In the genomic region with DNA sequence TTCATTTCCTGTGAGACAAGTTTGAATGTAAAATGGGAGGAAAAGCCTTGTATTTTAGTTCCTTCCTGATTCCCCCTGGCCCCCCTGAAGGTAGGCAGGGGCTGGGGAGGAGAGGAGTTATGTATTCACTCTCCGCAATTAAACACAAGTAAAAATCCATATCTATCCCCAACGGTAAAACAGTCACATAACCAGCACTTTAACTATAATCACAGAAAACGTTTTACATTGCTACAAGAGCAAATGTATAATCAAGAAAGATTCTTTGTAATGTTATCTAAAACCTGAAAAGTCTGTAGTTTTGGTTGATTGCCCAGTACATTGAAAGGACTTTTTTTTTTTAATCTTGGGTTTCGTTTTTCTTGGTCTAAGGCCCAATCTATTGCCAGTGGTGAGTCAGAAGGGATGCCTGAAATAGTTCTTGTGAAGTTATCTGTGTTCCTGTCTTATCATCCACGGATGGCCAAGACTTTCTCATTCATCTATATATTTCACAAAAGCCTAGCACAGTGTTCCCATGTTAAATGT, we compare ENCODE assay signal across 9 cellular contexts. TPM values are rescaled to one million over a fixed set of nuclear protein-coding genes. Genes with fewer than 3 reads are reported as not detected.
DNase-seq lines count a peak whose midpoint lies in the region; ATAC-seq, FAIRE-seq and TF ChIP-seq lines count a peak whose summit lies in the region.
"Had no signal": no experiment of that assay in that cellular context is flagged by ENCODE, and none has a peak within 500 bp of the region (broad histone marks: within the 10 kb centered on the region; RNA-seq: fewer than 3 reads in every experiment).

No MANE protein-coding gene starts in this region.

- H2AFZ ChIP-seq in endothelial cell of umbilical vein (ENCODE audit: low read depth, low read length), result peak overlapping the region; percentile 66

- no peaks in the 10 kb centered on the region for H3K27me3 ChIP-seq in endothelial cell of umbilical vein (ENCODE audit: control insufficient read depth in 2 of 2, insufficient read depth in 2 of 2, low read length in 2 of 2)

- intact Hi-C loops in endothelial cell of umbilical vein (cut with micrococcal nuclease), result loop anchor here (1.0 to 5.0 kb wide), 5 partner anchors 34 to 350 kb away; partner anchors contain the start of genes CCNYL1, CREB1, METTL21A and PLEKHM3

- no peaks in the 10 kb centered on the region for H3K36me3 ChIP-seq in endothelial cell of umbilical vein (ENCODE audit: control insufficient read depth in 2 of 2, extremely low read depth in 1 of 2, insufficient read depth in 2 of 2, low read length in 2 of 2)

- peaks cover 17% of the 10 kb centered on the region for H3K4me1 ChIP-seq in endothelial cell of umbilical vein (ENCODE audit: control insufficient read depth, extremely low read depth, insufficient read depth, low read length)

- H3K36me3 Mint-ChIP-seq in activated naive CD4-positive, alpha-beta T cell treated with anti-CD3 and anti-CD28 coated beads, Interleukin-2, amount 50 U/mL, for 72 hours, result no peaks in the 10 kb centered on the region

- peak overlapping the region; percentile 76 for H3K9ac ChIP-seq in endothelial cell of umbilical vein (replicated peaks; ENCODE audit: extremely low read depth, insufficient read depth, low read length)

- H3K79me2 ChIP-seq in endothelial cell of umbilical vein (ENCODE audit: control insufficient read depth, insufficient read depth, low read length), result no peaks in the 10 kb centered on the region

- FAIRE-seq in endothelial cell of umbilical vein (lab: Jason Lieb, UNC), result no peak

- BruUV-seq in endothelial cell of umbilical vein (replicated peaks; lab: Mats Ljungman, UMichigan), result no TSS peak

- POLR2A ChIA-PET in endothelial cell of umbilical vein (lab: Charles Lee), result interaction anchor here (0.6 kb wide), 1 partner anchor 76 kb away, joined by 6 read pairs; no protein-coding TSS in a partner anchor

- no peaks in the 10 kb centered on the region for H3K9me3 ChIP-seq in endothelial cell of umbilical vein (replicated peaks; ENCODE audit: control insufficient read depth, insufficient read depth, low read length)

- H4K20me1 ChIP-seq in endothelial cell of umbilical vein (replicated peaks; ENCODE audit: control insufficient read depth, extremely low read depth, insufficient read depth, low read length), result no peaks in the 10 kb centered on the region

- TF ChIP-seq POLR2A in endothelial cell of umbilical vein (IDR thresholded peaks at IDR 0.05; ENCODE audit: low read depth, low read length), result peak; percentile 24

- dilution Hi-C loops in endothelial cell of umbilical vein (cut with MboI; ENCODE audit: extremely low pct_ligation_motif_present, low sequenced_read_pairs), result no loop called here

- peak overlapping the region; percentile 16 to 70 (median 29) for H3K4me3 ChIP-seq in endothelial cell of umbilical vein (replicated peaks in 1 of 3; ENCODE audit: insufficient read depth in 1 of 3, low read depth in 1 of 3, low read length in 3 of 3)

- peak overlapping the region; percentile 97 for H3K4me2 ChIP-seq in endothelial cell of umbilical vein (ENCODE audit: insufficient read depth, low read length)

- peak overlapping the region; percentile 94 for H3K27ac ChIP-seq in endothelial cell of umbilical vein (ENCODE audit: insufficient read depth, low read depth, low read length)

- no peaks in the 10 kb centered on the region for H3K9me1 ChIP-seq in endothelial cell of umbilical vein (replicated peaks; ENCODE audit: control insufficient read depth, extremely low read depth, insufficient read depth, low read length)

- H3K9me3 Mint-ChIP-seq in activated naive CD4-positive, alpha-beta T cell treated with anti-CD3 and anti-CD28 coated beads, Interleukin-2, amount 50 U/mL, for 72 hours, result no peaks in the 10 kb centered on the region

- peak overlapping the region in 1 of 2 donors; percentile 9 for H3K27ac Mint-ChIP-seq in activated naive CD4-positive, alpha-beta T cell treated with anti-CD3 and anti-CD28 coated beads, Interleukin-2, amount 50 U/mL, for 72 hours

- CTCF ChIA-PET in endothelial cell of umbilical vein (lab: Charles Lee), result interaction anchor here (0.5 to 3.4 kb wide), 8 partner anchors 15 to 364 kb away, joined by 3 to 16 read pairs (median 4); no protein-coding TSS in a partner anchor

- no peak for TF ChIP-seq CTCF in endothelial cell of umbilical vein (IDR thresholded peaks at IDR 0.05; ENCODE audit: extremely low read depth in 1 of 2, insufficient read depth in 1 of 2, low read depth in 1 of 2, low read length in 2 of 2)

- peak; percentile 86 for ATAC-seq in GM18511 (IDR thresholded peaks at IDR 0.05; ENCODE audit: unreplicated experiment)
- ATAC-seq in activated naive CD4-positive, alpha-beta T cell treated with anti-CD3 and anti-CD28 coated beads, Interleukin-2, amount 50 U/mL, for 72 hours, result no peak

- peak; percentile 82 for DNase-seq in M059J (ENCODE audit: low read depth)
- DNase-seq in endothelial cell of umbilical vein (ENCODE audit: low read depth, low spot score), result peak; percentile 89
- peak; percentile 86 for DNase-seq in renal cortical epithelial cell (ENCODE audit: low read depth)
- DNase-seq in SKM-1 treated with dmso at 0.1 percent for 144 hours (lab: John Stamatoyannopoulos, UW; ENCODE audit: unreplicated experiment), result no peak
- DNase-seq in T-helper 1 cell, result no peak
- no peak for DNase-seq in activated naive CD4-positive, alpha-beta T cell treated with anti-CD3 and anti-CD28 coated beads, Interleukin-2, amount 50 U/mL, for 72 hours (ENCODE audit: low spot score in 2 of 2)
- no peak for DNase-seq in DMS114 treated with DMSO at 0.1 percent for 48 hours (lab: John Stamatoyannopoulos, UW; ENCODE audit: unreplicated experiment)
- DNase-seq: hypothalamus had no signal

TF ChIP-seq in endothelial cell of umbilical vein, 7 proteins besides CTCF, POLR2A, EP300 and RAD21:
- TF ChIP-seq EZH2 (IDR thresholded peaks at IDR 0.05; ENCODE audit: borderline replicate concordance, low read depth, low read length, severe bottlenecking), result no peak
- peak; percentile 43 for TF ChIP-seq POLR2AphosphoS5 (IDR thresholded peaks at IDR 0.05; ENCODE audit: insufficient read depth, low read depth, low read length)
- TF ChIP-seq FOS (IDR thresholded peaks at IDR 0.05; ENCODE audit: borderline replicate concordance, insufficient read depth, low read length), result peak; percentile 79
- TF ChIP-seq JUN (IDR thresholded peaks at IDR 0.05; ENCODE audit: borderline replicate concordance, insufficient read depth, insufficient read length, low read depth), result peak; percentile 73
- TF ChIP-seq GATA2 (IDR thresholded peaks at IDR 0.05; ENCODE audit: insufficient read depth, insufficient read length, low read depth, low read length), result peak; percentile 84

RNA-seq across cellular contexts. Expression of gene CCNYL1, which starts 34.5 kb away (rescaled TPM):
- 7.9 and 14.5 TPM in 2 replicates for total RNA-seq in M059J (2014; rRNA removed; shearing (Covaris generic))
- total RNA-seq in endothelial cell of umbilical vein, result 47.3 and 49.3 TPM in 2 replicates
- 11.3 and 15.2 TPM in 2 replicates for polyA plus RNA-seq in endothelial cell of umbilical vein
- polyA plus RNA-seq in endothelial cell of umbilical vein (2011; cell fraction: cytosol; rRNA removed), result 22.6 and 23.0 TPM in 2 replicates
- polyA plus RNA-seq in endothelial cell of umbilical vein (2011; cell fraction: nucleus; rRNA removed), result 31.2 and 34.4 TPM in 2 replicates
- polyA plus RNA-seq in endothelial cell of umbilical vein (2012), result 26.5 and 36.1 TPM in 2 replicates
- polyA minus RNA-seq in endothelial cell of umbilical vein, result 16.9 and 17.1 TPM in 2 replicates
- polyA minus RNA-seq in endothelial cell of umbilical vein (2011; cell fraction: cytosol; rRNA and poly(A)+ RNA removed), result 6.8 TPM
- polyA minus RNA-seq in endothelial cell of umbilical vein (2011; cell fraction: nucleus; rRNA and poly(A)+ RNA removed), result 15.4 and 17.5 TPM in 2 replicates
- total RNA-seq in renal cortical epithelial cell, result 16.8 and 22.8 TPM in 2 replicates
- total RNA-seq in activated naive CD4-positive, alpha-beta T cell treated with anti-CD3 and anti-CD28 coated beads, Interleukin-2, amount 50 U/mL, for 72 hours, result 1 to 10 TPM; 4.4 to 5.6 TPM

RNA-seq across cellular contexts. Expression of gene METTL21A, which starts 51.7 kb away (rescaled TPM):
- 29.1 and 32.6 TPM in 2 replicates for total RNA-seq in M059J (2014; rRNA removed; shearing (Covaris generic))
- 12.8 and 14.0 TPM in 2 replicates for total RNA-seq in endothelial cell of umbilical vein
- polyA plus RNA-seq in endothelial cell of umbilical vein, result 11.4 and 11.6 TPM in 2 replicates
- polyA plus RNA-seq in endothelial cell of umbilical vein (2011; cell fraction: cytosol; rRNA removed), result 13.0 and 13.7 TPM in 2 replicates
- polyA plus RNA-seq in endothelial cell of umbilical vein (2011; cell fraction: nucleus; rRNA removed), result 4.4 and 7.4 TPM in 2 replicates
- polyA plus RNA-seq in endothelial cell of umbilical vein (2012), result 11.8 TPM in 2 replicates
- 4.3 and 6.4 TPM in 2 replicates for polyA minus RNA-seq in endothelial cell of umbilical vein
- polyA minus RNA-seq in endothelial cell of umbilical vein (2011; cell fraction: cytosol; rRNA and poly(A)+ RNA removed), result 14.2 TPM
- 4.6 and 5.7 TPM in 2 replicates for polyA minus RNA-seq in endothelial cell of umbilical vein (2011; cell fraction: nucleus; rRNA and poly(A)+ RNA removed)
- 18.5 and 31.1 TPM in 2 replicates for total RNA-seq in renal cortical epithelial cell
- total RNA-seq in activated naive CD4-positive, alpha-beta T cell treated with anti-CD3 and anti-CD28 coated beads, Interleukin-2, amount 50 U/mL, for 72 hours, result 10 to 100 TPM; 18.1 to 27.1 TPM

Comparison
In these comparisons a context has a peak if more than half of its experiments do, and no peak if none do; other contexts are left out.
1. DNase-seq: peak in M059J (single experiment), endothelial cell of umbilical vein (single experiment) and renal cortical epithelial cell (single experiment); none in SKM-1 treated with dmso at 0.1 percent for 144 hours (single experiment), T-helper 1 cell (0 of 5), activated naive CD4-positive, alpha-beta T cell treated with anti-CD3 and anti-CD28 coated beads, Interleukin-2, amount 50 U/mL, for 72 hours (0 of 2) and DMS114 treated with DMSO at 0.1 percent for 48 hours (single experiment).